ENCODE assay signal across 1 cellular context in genomic region chr2:20758997-20759396, GRCh38.
TF ChIP-seq lines count a peak whose summit lies in the region.

No MANE protein-coding gene starts in this region.

TF ChIP-seq in K562, 482 proteins besides CTCF, POLR2A, EP300 and RAD21 (continued from another document):
- TF ChIP-seq ZBTB49 (CRISPR knock-in tag; IDR thresholded peaks at IDR 0.05; ENCODE audit: borderline replicate concordance), result no peak
- no peak for TF ChIP-seq MYBL2 (IDR thresholded peaks at IDR 0.05; ENCODE audit: low read depth)
- no peak for TF ChIP-seq MYBL2 (CRISPR knock-in tag; IDR thresholded peaks at IDR 0.05; ENCODE audit: borderline replicate concordance)
